Comparison of ENCODE assay signal across 2 cellular contexts in the genomic region with DNA sequence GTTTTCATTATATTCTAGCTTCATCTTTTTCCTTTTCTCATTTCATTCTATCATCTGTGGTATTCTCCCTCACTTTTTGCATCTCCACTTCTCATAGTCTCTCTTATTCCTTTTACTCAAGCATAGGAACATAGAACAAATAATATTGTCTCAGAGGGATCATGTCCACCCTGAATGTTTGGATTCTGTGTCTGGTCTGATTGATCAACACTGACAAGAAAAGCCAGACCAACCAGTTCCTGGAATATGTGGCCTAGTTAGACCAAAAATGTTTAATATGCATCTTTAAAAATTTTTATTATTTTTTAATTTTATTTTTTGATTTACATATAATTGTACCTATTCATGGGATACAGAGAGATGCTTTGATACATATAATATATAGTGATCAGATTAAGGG.
TF ChIP-seq lines count a peak whose summit lies in the region.

No MANE protein-coding gene starts in this region.

TF ChIP-seq in GM23338, 12 proteins besides CTCF, POLR2A, EP300 and RAD21:
- TF ChIP-seq STAT1 (IDR thresholded peaks at IDR 0.05; ENCODE audit: unreplicated experiment) = no peak

TF ChIP-seq in IMR-90, 13 proteins besides CTCF, POLR2A, EP300 and RAD21:
- TF ChIP-seq CEBPB (IDR thresholded peaks at IDR 0.05; ENCODE audit: low read depth, low read length) = no peak
- TF ChIP-seq MXI1 (IDR thresholded peaks at IDR 0.05; ENCODE audit: borderline replicate concordance, low read depth, low read length) = no peak
- TF ChIP-seq RFX5 (IDR thresholded peaks at IDR 0.05; ENCODE audit: low read depth, low read length) = no peak
- TF ChIP-seq MAFK (IDR thresholded peaks at IDR 0.05; ENCODE audit: low read depth, low read length) = no peak
- no peak for TF ChIP-seq SMC3 (IDR thresholded peaks at IDR 0.05; ENCODE audit: low read depth, low read length)
- no peak for TF ChIP-seq NFE2L2 (IDR thresholded peaks at IDR 0.05; ENCODE audit: low read depth, low read length)
- TF ChIP-seq, protein P1, sequence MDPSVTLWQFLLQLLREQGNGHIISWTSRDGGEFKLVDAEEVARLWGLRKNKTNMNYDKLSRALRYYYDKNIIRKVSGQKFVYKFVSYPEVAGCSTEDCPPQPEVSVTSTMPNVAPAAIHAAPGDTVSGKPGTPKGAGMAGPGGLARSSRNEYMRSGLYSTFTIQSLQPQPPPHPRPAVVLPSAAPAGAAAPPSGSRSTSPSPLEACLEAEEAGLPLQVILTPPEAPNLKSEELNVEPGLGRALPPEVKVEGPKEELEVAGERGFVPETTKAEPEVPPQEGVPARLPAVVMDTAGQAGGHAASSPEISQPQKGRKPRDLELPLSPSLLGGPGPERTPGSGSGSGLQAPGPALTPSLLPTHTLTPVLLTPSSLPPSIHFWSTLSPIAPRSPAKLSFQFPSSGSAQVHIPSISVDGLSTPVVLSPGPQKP (IDR thresholded peaks at IDR 0.05; ENCODE audit: borderline replicate concordance, low read depth, low read length) = no peak
- TF ChIP-seq MAZ (IDR thresholded peaks at IDR 0.05; ENCODE audit: borderline replicate concordance, low read depth, low read length) = no peak
- TF ChIP-seq CHD1 (IDR thresholded peaks at IDR 0.05; ENCODE audit: low read depth, low read length) = no peak
- TF ChIP-seq, protein P2, sequence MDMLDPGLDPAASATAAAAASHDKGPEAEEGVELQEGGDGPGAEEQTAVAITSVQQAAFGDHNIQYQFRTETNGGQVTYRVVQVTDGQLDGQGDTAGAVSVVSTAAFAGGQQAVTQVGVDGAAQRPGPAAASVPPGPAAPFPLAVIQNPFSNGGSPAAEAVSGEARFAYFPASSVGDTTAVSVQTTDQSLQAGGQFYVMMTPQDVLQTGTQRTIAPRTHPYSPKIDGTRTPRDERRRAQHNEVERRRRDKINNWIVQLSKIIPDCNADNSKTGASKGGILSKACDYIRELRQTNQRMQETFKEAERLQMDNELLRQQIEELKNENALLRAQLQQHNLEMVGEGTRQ (IDR thresholded peaks at IDR 0.05; ENCODE audit: low read depth, low read length) = no peak
- no peak for TF ChIP-seq FOS (IDR thresholded peaks at IDR 0.05; ENCODE audit: low read depth, low read length)
